In genomic region chr16:51994597-51994996, GRCh38 we compare ENCODE assay signal across 10 cellular contexts.
A peak's percentile ranks its signal among the peaks of the same experiment; 100 is the strongest.
DNase-seq lines count a peak whose midpoint lies in the region; ATAC-seq and TF ChIP-seq lines count a peak whose summit lies in the region.
"Had no signal": no experiment of that assay in that cellular context is flagged by ENCODE, and none has a peak within 500 bp of the region (broad histone marks: within the 10 kb centered on the region; RNA-seq: fewer than 3 reads in every experiment).

No MANE protein-coding gene starts in this region.

- H3K36me3 ChIP-seq in lung (ENCODE audit: control insufficient read depth in 2 of 2, insufficient read depth in 2 of 2, low read length in 2 of 2) = no peaks in the 10 kb centered on the region

- H3K4me3 ChIP-seq in lung = no peak overlapping the region

- 39 to 60% methylated on average over 8 of the region's 8 CpGs for WGBS in lung, 2 donors

- ATAC-seq in lung (ENCODE audit: insufficient read depth, low FRiP score) = peak; percentile 85
- no peak for ATAC-seq in GM19452 (IDR thresholded peaks at IDR 0.05; ENCODE audit: unreplicated experiment)
- ATAC-seq in HG02938 (IDR thresholded peaks at IDR 0.05; ENCODE audit: unreplicated experiment) = no peak
- ATAC-seq: sciatic nerve had no signal

- no peaks in the 10 kb centered on the region for H3K4me1 ChIP-seq in lung (ENCODE audit: control insufficient read depth in 2 of 2, insufficient read depth in 2 of 2, low read length in 2 of 2)

- H3K9me3 ChIP-seq in lung (ENCODE audit: control insufficient read depth in 2 of 2, insufficient read depth in 1 of 2, low read length in 1 of 2) = no peaks in the 10 kb centered on the region

- DNase-seq in DMS79 treated with DMSO at 0.1 percent for 48 hours (lab: John Stamatoyannopoulos, UW) (peak; percentile 85), NCI-H1694 (lab: John Stamatoyannopoulos, UW) (peak; percentile 46), SHP77 (lab: John Stamatoyannopoulos, UW) (peak; percentile 84 to 88), lung (ENCODE audit: low spot score) (peak; percentile 91), Ammon's horn (ENCODE audit: low spot score) (no peak)
- DNase-seq in effector CD4-positive, alpha-beta T cell = no peak
- DNase-seq: activated gamma-delta T cell treated with Interleukin-2 at 50 U/mL for 16 hours had no signal

- peaks cover 3% of the 10 kb centered on the region for H3K27me3 ChIP-seq in lung (ENCODE audit: control insufficient read depth, insufficient read depth)

- H3K27ac ChIP-seq in lung (ENCODE audit: low read depth in 1 of 2, low read length in 1 of 2) = no peak overlapping the region

- TF ChIP-seq CTCF in lung (IDR thresholded peaks at IDR 0.05; ENCODE audit: control extremely low read depth, extremely low read depth) = no peak

Comparison
In these comparisons a context has a peak if more than half of its experiments do, and no peak if none do; other contexts are left out.
1. DNase-seq: peak in DMS79 treated with DMSO at 0.1 percent for 48 hours (single experiment), NCI-H1694 (single experiment), SHP77 (2 of 2) and lung (single experiment); none in Ammon's horn (single experiment) and effector CD4-positive, alpha-beta T cell (single experiment).